20 cellular contexts compared by ENCODE assay signal in the genomic region with DNA sequence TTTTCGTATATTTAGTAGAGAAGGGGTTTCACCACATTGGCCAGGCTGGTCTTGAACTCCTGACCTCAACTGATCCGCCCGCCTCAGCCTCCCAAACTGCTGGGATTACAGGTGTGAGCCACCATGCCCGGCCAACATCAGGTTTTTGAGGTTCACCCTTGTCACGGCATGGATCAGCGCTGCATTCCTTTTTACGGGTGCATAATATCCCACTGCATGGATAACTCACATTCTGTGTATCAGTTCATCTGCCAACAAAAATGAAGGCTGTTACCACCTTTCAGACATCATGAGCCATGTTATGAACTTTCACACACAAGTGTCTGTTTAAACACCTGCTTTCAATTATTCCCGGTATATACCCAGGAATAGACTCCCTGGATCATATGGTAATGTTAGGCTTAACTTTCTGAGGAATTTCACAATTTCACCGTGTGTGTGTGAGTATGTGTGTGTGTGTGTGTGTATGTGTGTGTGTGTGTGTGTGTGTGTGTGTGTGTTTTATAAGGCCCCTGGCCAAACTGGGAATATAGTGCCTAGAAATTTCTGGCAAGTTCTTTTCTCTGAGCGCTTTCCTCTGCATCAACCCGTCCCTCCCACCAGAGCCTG. TPM values are rescaled to one million over a fixed set of nuclear protein-coding genes. Genes with fewer than 3 reads are reported as not detected.
DNase-seq lines count a peak whose midpoint lies in the region; ATAC-seq and TF ChIP-seq lines count a peak whose summit lies in the region.
"Had no signal": no experiment of that assay in that cellular context is flagged by ENCODE, and none has a peak within 500 bp of the region (broad histone marks: within the 10 kb centered on the region; RNA-seq: fewer than 3 reads in every experiment).

No MANE protein-coding gene starts in this region.

- POLR2A ChIA-PET in activated CD4-positive, alpha-beta T cell treated with anti-CD3 and anti-CD28 coated beads, Interleukin-2, amount 10 ng/mL, durations not matched to agents 7 days and 5 days (lab: Charles Lee), result no interaction called here

- no peaks in the 10 kb centered on the region for H3K79me2 ChIP-seq in GM23338 (replicated peaks; ENCODE audit: insufficient read depth)

- CTCF ChIA-PET in activated CD4-positive, alpha-beta T cell treated with anti-CD3 and anti-CD28 coated beads, Interleukin-2, amount 10 ng/mL, durations not matched to agents 7 days and 5 days (lab: Charles Lee), result interaction anchor here (1.4 to 3.2 kb wide), 2 partner anchors 132 to 133 kb away, joined by 3 to 29 read pairs; no protein-coding TSS in a partner anchor

- H3K4me3 ChIP-seq in adipocyte (ENCODE audit: low read length) (no peak overlapping the region), fibroblast of the aortic adventitia (ENCODE audit: low read depth, low read length) (no peak overlapping the region), GM23338 (no peak overlapping the region)
- H3K4me3 ChIP-seq: ascending aorta, neural progenitor cell, prostate gland, skin epidermis, upper lobe of left lung had no signal

- H3K4me2 ChIP-seq in GM23338, result no peak overlapping the region
- H3K4me2 ChIP-seq: neural progenitor cell had no signal

- H2AFZ ChIP-seq in GM23338, result no peak overlapping the region
- H2AFZ ChIP-seq: neural progenitor cell had no signal

- ATAC-seq in GM23338, result no peak

- H3K4me1 Mint-ChIP-seq in activated CD4-positive, alpha-beta T cell treated with anti-CD3 and anti-CD28 coated beads, Interleukin-2, amount 10 ng/mL, durations not matched to agents 7 days and 5 days, result peaks cover 32% of the 10 kb centered on the region
- H3K4me1 Mint-ChIP-seq in GM23338, result peaks cover 2% of the 10 kb centered on the region; the same call in 1 of the 3 replicates
- H3K4me1 Mint-ChIP-seq: neural progenitor cell had no signal

- H3K27ac Mint-ChIP-seq in activated CD4-positive, alpha-beta T cell treated with anti-CD3 and anti-CD28 coated beads, Interleukin-2, amount 10 ng/mL, durations not matched to agents 7 days and 5 days, result peak overlapping the region; percentile 75
- H3K27ac Mint-ChIP-seq in GM23338, result no peak overlapping the region
- H3K27ac Mint-ChIP-seq: activated CD4-positive, alpha-beta memory T cell treated with anti-CD3 and anti-CD28 coated beads, Interleukin-2, amount 10 ng/mL, durations not matched to agents 7 days and 5 days; activated naive CD4-positive, alpha-beta T cell treated with anti-CD3 and anti-CD28 coated beads for 36 hours; neural progenitor cell had no signal

- peaks cover 8% of the 10 kb centered on the region for H3K27me3 Mint-ChIP-seq in activated CD4-positive, alpha-beta T cell treated with anti-CD3 and anti-CD28 coated beads, Interleukin-2, amount 10 ng/mL, durations not matched to agents 7 days and 5 days
- peaks cover 7% of the 10 kb centered on the region for H3K27me3 Mint-ChIP-seq in GM23338 (ENCODE audit: insufficient read depth, low read depth, poor library complexity)

- H3K9ac ChIP-seq in adipocyte (ENCODE audit: low read length), result no peak overlapping the region
- H3K9ac ChIP-seq: neural progenitor cell had no signal

- no peaks in the 10 kb centered on the region for H4K20me1 ChIP-seq in GM23338 (replicated peaks; ENCODE audit: insufficient read depth)

- H3K4me1 ChIP-seq in adipocyte (ENCODE audit: control insufficient read depth, insufficient read depth, low read length) (no peaks in the 10 kb centered on the region), GM23338 (ENCODE audit: insufficient read depth) (no peaks in the 10 kb centered on the region)
- H3K4me1 ChIP-seq: neural progenitor cell, prostate gland had no signal

- no peaks in the 10 kb centered on the region for H3K9me3 ChIP-seq in adipocyte (ENCODE audit: control insufficient read depth, low read length)
- H3K9me3 ChIP-seq: ascending aorta, prostate gland, upper lobe of left lung had no signal

- no peaks in the 10 kb centered on the region for H3K36me3 Mint-ChIP-seq in activated CD4-positive, alpha-beta T cell treated with anti-CD3 and anti-CD28 coated beads, Interleukin-2, amount 10 ng/mL, durations not matched to agents 7 days and 5 days (ENCODE audit: low read depth)
- no peaks in the 10 kb centered on the region; the same call in 2 of the 3 replicates for H3K36me3 Mint-ChIP-seq in GM23338 (ENCODE audit: low read depth)
- H3K36me3 Mint-ChIP-seq: CD4-positive, alpha-beta memory T cell; neural progenitor cell had no signal

- H3K9me3 Mint-ChIP-seq in activated CD4-positive, alpha-beta T cell treated with anti-CD3 and anti-CD28 coated beads, Interleukin-2, amount 10 ng/mL, durations not matched to agents 7 days and 5 days, result peaks cover under 1% of the 10 kb centered on the region
- H3K9me3 Mint-ChIP-seq in GM23338, result no peaks in the 10 kb centered on the region
- H3K9me3 Mint-ChIP-seq: activated naive CD4-positive, alpha-beta T cell treated with anti-CD3 and anti-CD28 coated beads for 36 hours; neural progenitor cell had no signal

- H3K27me3 ChIP-seq in adipocyte (replicated peaks; ENCODE audit: control insufficient read depth, insufficient read depth, low read length) (peaks cover 9% of the 10 kb centered on the region), GM23338 (ENCODE audit: insufficient read depth) (no peaks in the 10 kb centered on the region)
- H3K27me3 ChIP-seq: ascending aorta, neural progenitor cell, upper lobe of left lung had no signal

- no peaks in the 10 kb centered on the region for H3K9me2 ChIP-seq in GM23338 (ENCODE audit: insufficient read depth)

- no peaks in the 10 kb centered on the region for H3K36me3 ChIP-seq in adipocyte (ENCODE audit: control insufficient read depth, insufficient read depth, low read length, severe bottlenecking)
- no peaks in the 10 kb centered on the region for H3K36me3 ChIP-seq in GM23338 (ENCODE audit: insufficient read depth)
- H3K36me3 ChIP-seq: ascending aorta, neural progenitor cell, prostate gland, upper lobe of left lung had no signal

- no peak overlapping the region for H3K4me3 Mint-ChIP-seq in activated CD4-positive, alpha-beta T cell treated with anti-CD3 and anti-CD28 coated beads, Interleukin-2, amount 10 ng/mL, durations not matched to agents 7 days and 5 days
- no peak overlapping the region for H3K4me3 Mint-ChIP-seq in GM23338
- H3K4me3 Mint-ChIP-seq: activated CD4-positive, alpha-beta memory T cell treated with anti-CD3 and anti-CD28 coated beads, Interleukin-2, amount 10 ng/mL, durations not matched to agents 7 days and 5 days; activated naive CD4-positive, alpha-beta T cell treated with anti-CD3 and anti-CD28 coated beads for 36 hours; neural progenitor cell had no signal

- TF ChIP-seq CTCF in fibroblast of the aortic adventitia (IDR thresholded peaks at IDR 0.05; ENCODE audit: insufficient read depth, low read length) (no peak), GM23338 (conservative IDR thresholded peaks at IDR 0.05; ENCODE audit: low read depth in 2 of 2) (no peak)

- no peaks in the 10 kb centered on the region for H3F3A ChIP-seq in GM23338 (replicated peaks; ENCODE audit: low read depth)

- no peak overlapping the region for H3K27ac ChIP-seq in GM23338 (ENCODE audit: low read depth)
- H3K27ac ChIP-seq: neural progenitor cell, prostate gland, skin epidermis, upper lobe of left lung had no signal

- no peak for DNase-seq in activated CD4-positive, alpha-beta T cell treated with anti-CD3 and anti-CD28 coated beads, Interleukin-2, amount 10 ng/mL, durations not matched to agents 7 days and 5 days
- no peak for DNase-seq in activated CD4-positive, alpha-beta T cell treated with anti-CD3 and anti-CD28 coated beads for 1 hour
- DNase-seq in adipocyte (ENCODE audit: low read depth) (peak; percentile 46), fibroblast of the aortic adventitia (ENCODE audit: low read depth) (peak; percentile 79), NCI-H226 (no peak), GM23338 (ENCODE audit: low spot score) (no peak), NCI-H187 treated with DMSO at 0.1 percent for 48 hours (lab: John Stamatoyannopoulos, UW) (no peak), NCI-H82 treated with DMSO at 0.1 percent for 48 hours (lab: John Stamatoyannopoulos, UW; ENCODE audit: unreplicated experiment) (no peak)
- DNase-seq: activated CD4-positive, alpha-beta memory T cell treated with anti-CD3 and anti-CD28 coated beads, Interleukin-2, amount 10 ng/mL, durations not matched to agents 7 days and 5 days; activated naive CD4-positive, alpha-beta T cell treated with anti-CD3 and anti-CD28 coated beads for 36 hours; CD4-positive, alpha-beta memory T cell; Kasumi-1; NCI-H1048; NCI-H2081; NCI-H510A treated with DMSO at 0.1 percent for 48 hours; upper lobe of left lung had no signal

TF ChIP-seq in GM23338, 12 proteins besides CTCF, POLR2A, EP300 and RAD21 (continues in another document):
- TF ChIP-seq, protein P1, sequence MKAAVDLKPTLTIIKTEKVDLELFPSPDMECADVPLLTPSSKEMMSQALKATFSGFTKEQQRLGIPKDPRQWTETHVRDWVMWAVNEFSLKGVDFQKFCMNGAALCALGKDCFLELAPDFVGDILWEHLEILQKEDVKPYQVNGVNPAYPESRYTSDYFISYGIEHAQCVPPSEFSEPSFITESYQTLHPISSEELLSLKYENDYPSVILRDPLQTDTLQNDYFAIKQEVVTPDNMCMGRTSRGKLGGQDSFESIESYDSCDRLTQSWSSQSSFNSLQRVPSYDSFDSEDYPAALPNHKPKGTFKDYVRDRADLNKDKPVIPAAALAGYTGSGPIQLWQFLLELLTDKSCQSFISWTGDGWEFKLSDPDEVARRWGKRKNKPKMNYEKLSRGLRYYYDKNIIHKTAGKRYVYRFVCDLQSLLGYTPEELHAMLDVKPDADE (IDR thresholded peaks at IDR 0.05), result no peak
- TF ChIP-seq NANOG (IDR thresholded peaks at IDR 0.05; ENCODE audit: borderline replicate concordance) (no peak), JUNB (IDR thresholded peaks at IDR 0.05; ENCODE audit: unreplicated experiment) (no peak), POLR2AphosphoS5 (IDR thresholded peaks at IDR 0.05; ENCODE audit: low read depth) (no peak), CREB1 (CRISPR knock-in tag; IDR thresholded peaks at IDR 0.05; ENCODE audit: low read depth) (no peak), ZNF331 (CRISPR knock-in tag; IDR thresholded peaks at IDR 0.05; ENCODE audit: low read depth) (no peak), STAT1 (IDR thresholded peaks at IDR 0.05; ENCODE audit: unreplicated experiment) (no peak), EZH2 (IDR thresholded peaks at IDR 0.05; ENCODE audit: low read depth, unreplicated experiment) (no peak), EZH2phosphoT487 (IDR thresholded peaks at IDR 0.05; ENCODE audit: unreplicated experiment) (no peak), ZNF114 (CRISPR knock-in tag; IDR thresholded peaks at IDR 0.05) (no peak)

RNA-seq across cellular contexts. Expression of a gene that starts 52.2 kb away (rescaled TPM):
- total RNA-seq in activated CD4-positive, alpha-beta T cell treated with anti-CD3 and anti-CD28 coated beads, Interleukin-2, amount 10 ng/mL, durations not matched to agents 7 days and 5 days, result 100 to 1,000 TPM; 129 to 150 TPM
- total RNA-seq in fibroblast of the aortic adventitia (ENCODE audit: low replicate concordance), result 7.8 and 78.5 TPM in 2 replicates
- total RNA-seq in GM23338 (2014; rRNA removed; shearing (Covaris generic)), result 32.0 and 32.4 TPM in 2 replicates
- polyA plus RNA-seq in GM23338 (2016; fragmentation: Nextera tagmentation; extraction: Ambion mirVana), result 22.0 and 23.1 TPM in 2 replicates

Comparison
In these comparisons a context has a peak if more than half of its experiments do, and no peak if none do; other contexts are left out.
1. DNase-seq: peak in adipocyte (single experiment) and fibroblast of the aortic adventitia (single experiment); none in activated CD4-positive, alpha-beta T cell treated with anti-CD3 and anti-CD28 coated beads, Interleukin-2, amount 10 ng/mL, durations not matched to agents 7 days and 5 days (single experiment), activated CD4-positive, alpha-beta T cell treated with anti-CD3 and anti-CD28 coated beads for 1 hour (single experiment), NCI-H226 (single experiment), GM23338 (single experiment), NCI-H187 treated with DMSO at 0.1 percent for 48 hours (single experiment) and NCI-H82 treated with DMSO at 0.1 percent for 48 hours (single experiment).